In the genomic region with DNA sequence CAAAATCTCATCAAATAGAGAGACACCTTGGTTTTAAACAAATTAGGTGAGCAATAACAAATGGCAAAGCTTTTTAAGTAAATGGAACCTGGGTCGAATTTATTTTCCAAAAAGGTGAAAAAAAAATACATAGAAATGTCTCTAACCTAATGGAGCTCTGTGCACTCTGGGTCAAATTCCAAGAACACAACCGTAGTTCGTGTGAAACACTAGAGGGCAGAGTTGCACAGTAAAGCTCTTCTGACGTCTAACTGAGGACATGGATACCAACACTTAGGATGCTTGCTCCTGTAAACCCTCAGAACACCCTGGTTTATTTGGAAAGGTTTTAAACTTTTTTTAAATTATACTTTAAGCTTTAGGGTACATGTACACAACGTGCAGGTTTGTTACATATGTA, we compare ENCODE assay signal across 8 cellular contexts. TPM values are rescaled to one million over a fixed set of nuclear protein-coding genes. Genes with fewer than 3 reads are reported as not detected.
DNase-seq lines count a peak whose midpoint lies in the region; ATAC-seq and TF ChIP-seq lines count a peak whose summit lies in the region.

No MANE protein-coding gene starts in this region.

- TF ChIP-seq RAD21 in HCT116 (IDR thresholded peaks at IDR 0.05; ENCODE audit: low read depth): peak; percentile 42

- H3K27me3 ChIP-seq in HCT116 (ENCODE audit: insufficient read depth, low read length) (no peaks in the 10 kb centered on the region), Loucy (ENCODE audit: insufficient read depth, low read length, poor library complexity, severe bottlenecking) (no peaks in the 10 kb centered on the region), Peyer's patch (no peaks in the 10 kb centered on the region)

- RAD21 ChIA-PET in HCT116 (lab: Charles Lee; ENCODE audit: low non-redundant PET in 1 of 2, low total read pairs in 2 of 2, uncharacterized antibody in 2 of 2, unreplicated experiment in 2 of 2): interaction anchor here in 1 of 2 experiments (0.9 kb wide), 1 partner anchor 295 kb away, joined by 3 read pairs; no protein-coding TSS in a partner anchor

- H2AFZ ChIP-seq in HCT116 (ENCODE audit: low read depth, low read length, poor library complexity, severe bottlenecking) (no peak overlapping the region), Loucy (ENCODE audit: low read length) (no peak overlapping the region)

- H4K20me1 ChIP-seq in HCT116 (ENCODE audit: insufficient read depth) (no peaks in the 10 kb centered on the region), Loucy (ENCODE audit: insufficient read depth, low read length, poor library complexity, severe bottlenecking) (no peaks in the 10 kb centered on the region)

- TF ChIP-seq POLR2A in HCT116 (IDR thresholded peaks at IDR 0.05; ENCODE audit: borderline replicate concordance, extremely low read depth, insufficient read depth, insufficient read length): no peak
- TF ChIP-seq POLR2A in Peyer's patch (IDR thresholded peaks at IDR 0.05): no peak

- H3K79me2 ChIP-seq in HCT116 (ENCODE audit: insufficient read depth, low read length) (no peaks in the 10 kb centered on the region), Loucy (ENCODE audit: insufficient read depth, low read length) (no peaks in the 10 kb centered on the region)

- H3K4me1 ChIP-seq in HCT116 (ENCODE audit: control insufficient read depth in 1 of 2, insufficient read depth in 2 of 2, low read length in 2 of 2) (no peaks in the 10 kb centered on the region), Loucy (ENCODE audit: insufficient read depth, low read length, poor library complexity, severe bottlenecking) (no peaks in the 10 kb centered on the region), Peyer's patch (no peaks in the 10 kb centered on the region)

- peak; percentile 70; the same call in 1 of the 2 replicates for ATAC-seq in HCT116

- POLR2A ChIA-PET in GM10248 (lab: Yijun Ruan, JAX) (no interaction called here), HCT116 (lab: Charles Lee) (no interaction called here)

- H3K9ac ChIP-seq in HCT116 (ENCODE audit: low read length): no peak overlapping the region
- H3K9ac ChIP-seq in Loucy (ENCODE audit: low read depth, low read length, poor library complexity, severe bottlenecking): no peak overlapping the region

- no peaks in the 10 kb centered on the region; a peak in 1 of 4 replicates for H3K36me3 ChIP-seq in HCT116 (ENCODE audit: control insufficient read depth in 1 of 2, insufficient read depth in 2 of 2, low read length in 2 of 2)
- H3K36me3 ChIP-seq in Loucy (ENCODE audit: insufficient read depth, low read length): no peaks in the 10 kb centered on the region
- H3K36me3 ChIP-seq in Peyer's patch: no peaks in the 10 kb centered on the region

- no peaks in the 10 kb centered on the region for H3K9me3 ChIP-seq in HCT116 (ENCODE audit: control insufficient read depth in 1 of 2, insufficient read depth in 1 of 2, low read depth in 1 of 2, low read length in 2 of 2)
- no peaks in the 10 kb centered on the region for H3K9me3 ChIP-seq in Loucy (ENCODE audit: insufficient read depth, low read depth, low read length)
- no peaks in the 10 kb centered on the region for H3K9me3 ChIP-seq in Peyer's patch

- no peak overlapping the region for H3K4me3 ChIP-seq in HCT116 (replicated peaks in 1 of 2; ENCODE audit: low read depth in 1 of 2, low read length in 2 of 2)
- H3K4me3 ChIP-seq in Loucy (ENCODE audit: low read length, poor library complexity, severe bottlenecking): no peak overlapping the region
- H3K4me3 ChIP-seq in Peyer's patch: no peak overlapping the region

- H3K9me2 ChIP-seq in HCT116 (ENCODE audit: insufficient read depth) (no peaks in the 10 kb centered on the region), Loucy (replicated peaks; ENCODE audit: low read depth, low read length) (no peaks in the 10 kb centered on the region)

- H3K27ac ChIP-seq in HCT116 (ENCODE audit: low read depth, low read length) (no peak overlapping the region), Peyer's patch (no peak overlapping the region)

- peak; percentile 74 for TF ChIP-seq CTCF in GM10248 (IDR thresholded peaks at IDR 0.05; ENCODE audit: control extremely low read depth, extremely low read depth, low read depth, missing control alignments)
- peak in 2 of 3 experiments; percentile 63 to 66; a peak in 4 of 6 replicates for TF ChIP-seq CTCF in HCT116 (IDR thresholded peaks at IDR 0.05 in 2 of 3, conservative IDR thresholded peaks at IDR 0.05 in 1 of 3; ENCODE audit: borderline replicate concordance in 1 of 3, insufficient read depth in 1 of 3, low read depth in 2 of 3, low read length in 2 of 3)
- peak; percentile 82 for TF ChIP-seq CTCF in Loucy (conservative IDR thresholded peaks at IDR 0.05; ENCODE audit: low read length)
- peak in 4 of 6 experiments; percentile 31 to 61 (median 58) for TF ChIP-seq CTCF in Peyer's patch (IDR thresholded peaks at IDR 0.05)

- no TSS peak for BruUV-seq in HCT116 (replicated peaks; lab: Mats Ljungman, UMichigan)

- H3K4me2 ChIP-seq in HCT116 (ENCODE audit: low read length): no peak overlapping the region
- no peak overlapping the region for H3K4me2 ChIP-seq in Loucy (ENCODE audit: low read depth, low read length, poor library complexity, severe bottlenecking)

- CTCF ChIA-PET in GM10248 (lab: Yijun Ruan, JAX): interaction anchor here (0.6 to 6.7 kb wide), 29 partner anchors 9 to 1029 kb away, joined by 3 to 91 read pairs (median 4); no protein-coding TSS in a partner anchor
- CTCF ChIA-PET in HCT116 (lab: Charles Lee): interaction anchor here (0.9 to 1.7 kb wide), 4 partner anchors 296 to 1043 kb away, joined by 3 to 18 read pairs (median 5); no protein-coding TSS in a partner anchor

- DNase-seq in A172 (ENCODE audit: low spot score) (peak; percentile 62), GM10248 (ENCODE audit: extremely low spot score) (peak; percentile 26), HCT116 (ENCODE audit: low read depth, low spot score) (peak; percentile 12), Peyer's patch (peak in 1 of 3 donors; percentile 60), epidermal melanocyte (ENCODE audit: insufficient read length, low spot score) (peak; percentile 45), myocyte (ENCODE audit: low read depth) (peak; percentile 65), T-helper 9 cell (no peak)

- H3F3A ChIP-seq in Loucy (ENCODE audit: low read depth): no peaks in the 10 kb centered on the region

- intact Hi-C loops in HCT116 (cut with micrococcal nuclease): loop anchor here (2.0 kb wide), 1 partner anchor 296 kb away; no protein-coding TSS in a partner anchor

TF ChIP-seq in HCT116, 20 proteins besides CTCF, POLR2A, EP300 and RAD21:
- no peak for TF ChIP-seq JUND (IDR thresholded peaks at IDR 0.05)
- no peak for TF ChIP-seq SP1 (IDR thresholded peaks at IDR 0.05; ENCODE audit: low read depth)
- no peak for TF ChIP-seq POLR2AphosphoS5 (IDR thresholded peaks at IDR 0.05; ENCODE audit: low read depth, low read length)
- no peak for TF ChIP-seq SRF (IDR thresholded peaks at IDR 0.05; ENCODE audit: low read depth)
- no peak for TF ChIP-seq EGR1 (IDR thresholded peaks at IDR 0.05; ENCODE audit: low read depth)

RNA-seq across cellular contexts. Expression of gene MARCHF11, which starts 18.9 kb away (rescaled TPM):
- not detected in 2 replicates for total RNA-seq in A172 (2014; rRNA removed; shearing (Covaris generic))
- total RNA-seq in HCT116 (2021; ENCODE audit: unreplicated experiment): not detected
- not detected in 2 replicates for polyA plus RNA-seq in HCT116 (2012)
- not detected for total RNA-seq in Peyer's patch
- total RNA-seq in myocyte: not detected in 2 replicates
- not detected for polyA plus RNA-seq in myocyte (2012)
